In the genomic region with DNA sequence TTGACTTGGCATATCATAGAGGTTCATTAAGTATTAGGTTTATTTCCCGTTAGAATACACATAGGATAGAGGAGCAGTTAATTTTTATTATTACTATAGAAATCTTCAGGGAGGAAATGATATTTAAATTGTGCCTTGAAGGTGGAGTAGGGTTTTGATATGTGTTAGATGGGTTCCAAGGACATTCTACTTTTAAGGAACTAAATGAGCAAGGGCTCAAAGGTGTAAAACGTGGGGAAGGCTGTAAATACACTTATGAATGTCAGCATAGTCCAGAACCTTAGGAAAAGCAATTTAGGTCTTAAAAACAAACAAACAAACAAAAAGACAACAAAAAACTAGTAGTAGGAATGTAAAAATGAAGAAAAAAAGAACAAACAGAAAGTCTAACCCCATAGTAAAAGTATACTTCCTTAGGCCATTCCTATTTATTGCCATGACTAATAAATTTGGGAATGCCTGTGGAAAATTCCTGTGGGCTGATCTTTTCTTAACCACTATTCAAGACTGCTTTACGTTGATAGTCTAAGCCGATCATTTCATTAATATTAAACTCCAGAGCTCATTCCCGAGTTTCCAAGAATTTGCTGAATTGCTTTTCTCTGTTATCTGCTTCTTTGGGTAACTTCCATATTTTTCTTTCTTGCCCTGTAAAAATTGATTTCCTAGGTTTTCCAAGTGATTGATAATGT, we compare ENCODE assay signal across 13 cellular contexts.
A peak's percentile ranks its signal among the peaks of the same experiment; 100 is the strongest.
DNase-seq lines count a peak whose midpoint lies in the region; ATAC-seq and TF ChIP-seq lines count a peak whose summit lies in the region.
"Had no signal": no experiment of that assay in that cellular context is flagged by ENCODE, and none has a peak within 500 bp of the region (broad histone marks: within the 10 kb centered on the region; RNA-seq: fewer than 3 reads in every experiment).

No MANE protein-coding gene starts in this region.

- intact Hi-C loops in Panc1 (cut with micrococcal nuclease; ENCODE audit: unreplicated experiment): no loop called here
- intact Hi-C loops in CD4-positive, alpha-beta T cell (cut with DNase I, micrococcal nuclease): no loop called here

- H3K4me1 Mint-ChIP-seq in nephron progenitor cell: peaks cover 22% of the 10 kb centered on the region
- H3K4me1 Mint-ChIP-seq in CD4-positive, alpha-beta T cell (ENCODE audit: low read depth): no peaks in the 10 kb centered on the region
- H3K4me1 Mint-ChIP-seq: central memory CD8-positive, alpha-beta T cell had no signal

- H3K36me3 ChIP-seq in Panc1 (ENCODE audit: control insufficient read depth, insufficient read depth, low read length): no peaks in the 10 kb centered on the region
- H3K36me3 ChIP-seq: upper lobe of right lung had no signal

- POLR2A ChIA-PET in Panc1 (lab: Charles Lee): no interaction called here
- POLR2A ChIA-PET in CD4-positive, alpha-beta T cell (lab: Charles Lee): no interaction called here

- H3K27ac ChIP-seq in Panc1 (ENCODE audit: low read length): peak overlapping the region; percentile 51; the same call in 1 of the 2 replicates
- no peak overlapping the region for H3K27ac ChIP-seq in CD4-positive, alpha-beta T cell (ENCODE audit: low read depth, low read length)
- H3K27ac ChIP-seq: upper lobe of right lung had no signal

- DNase-seq in AG20443 (ENCODE audit: low spot score) (peak; percentile 60), Panc1 (ENCODE audit: low read depth, low spot score) (peak; percentile 7), epidermal melanocyte (ENCODE audit: insufficient read length, low spot score) (peak; percentile 74), nephron progenitor cell (no peak), NCI-H1105 treated with DMSO at 0.1 percent for 48 hours (lab: John Stamatoyannopoulos, UW) (no peak), NCI-H2107 treated with DMSO at 0.1 percent for 48 hours (lab: John Stamatoyannopoulos, UW; ENCODE audit: unreplicated experiment) (no peak)
- DNase-seq in CD4-positive, alpha-beta T cell: no peak
- DNase-seq: activated T-cell treated with anti-CD3 and anti-CD28 coated beads for 4 hours; CD4-positive, CD25-positive, alpha-beta regulatory T cell; NCI-H1048; upper lobe of right lung had no signal

- peak; percentile 81 for ATAC-seq in Panc1
- no peak for ATAC-seq in HG02852 (IDR thresholded peaks at IDR 0.05; ENCODE audit: unreplicated experiment)
- ATAC-seq in CD4-positive, alpha-beta T cell (ENCODE audit: poor library complexity): no peak
- ATAC-seq: upper lobe of right lung had no signal

- CTCF ChIA-PET in Panc1 (lab: Charles Lee): interaction anchor here (0.6 kb wide), 1 partner anchor 249 kb away, joined by 3 read pairs; no protein-coding TSS in a partner anchor
- CTCF ChIA-PET in CD4-positive, alpha-beta T cell (lab: Charles Lee): interaction anchor here (0.5 kb wide), 1 partner anchor 866 kb away, joined by 4 read pairs; no protein-coding TSS in a partner anchor

- no peak overlapping the region for H3K4me3 Mint-ChIP-seq in nephron progenitor cell
- no peak overlapping the region for H3K4me3 Mint-ChIP-seq in CD4-positive, alpha-beta T cell
- H3K4me3 Mint-ChIP-seq: CD4-positive, CD25-positive, alpha-beta regulatory T cell; central memory CD8-positive, alpha-beta T cell had no signal

- H3K27me3 ChIP-seq in Panc1 (ENCODE audit: control insufficient read depth, insufficient read depth, low read length): no peaks in the 10 kb centered on the region
- H3K27me3 ChIP-seq in CD4-positive, alpha-beta T cell (ENCODE audit: control insufficient read depth, insufficient read depth, low read length): no peaks in the 10 kb centered on the region
- H3K27me3 ChIP-seq: upper lobe of right lung had no signal

- peaks cover 18% of the 10 kb centered on the region for H3K9me3 Mint-ChIP-seq in nephron progenitor cell
- H3K9me3 Mint-ChIP-seq in CD4-positive, alpha-beta T cell: no peaks in the 10 kb centered on the region
- H3K9me3 Mint-ChIP-seq: central memory CD8-positive, alpha-beta T cell had no signal

- TF ChIP-seq CTCF in Panc1 (IDR thresholded peaks at IDR 0.05): no peak
- no peak for TF ChIP-seq CTCF in nephron progenitor cell (IDR thresholded peaks at IDR 0.05)
- TF ChIP-seq CTCF in CD4-positive, alpha-beta T cell (IDR thresholded peaks at IDR 0.05): no peak

- H3K36me3 Mint-ChIP-seq in nephron progenitor cell (ENCODE audit: low read depth): peaks cover 11% of the 10 kb centered on the region
- H3K36me3 Mint-ChIP-seq in CD4-positive, alpha-beta T cell (ENCODE audit: low read depth): no peaks in the 10 kb centered on the region
- H3K36me3 Mint-ChIP-seq: CD4-positive, CD25-positive, alpha-beta regulatory T cell had no signal

- H3K27me3 Mint-ChIP-seq in nephron progenitor cell (ENCODE audit: low read depth, poor library complexity): peaks cover 2% of the 10 kb centered on the region
- H3K27me3 Mint-ChIP-seq in CD4-positive, alpha-beta T cell: no peaks in the 10 kb centered on the region
- H3K27me3 Mint-ChIP-seq: CD4-positive, CD25-positive, alpha-beta regulatory T cell; central memory CD8-positive, alpha-beta T cell had no signal

- H3K9me3 ChIP-seq in Panc1 (ENCODE audit: control insufficient read depth, insufficient read depth, low read depth, low read length): no peaks in the 10 kb centered on the region
- no peaks in the 10 kb centered on the region for H3K9me3 ChIP-seq in CD4-positive, alpha-beta T cell (ENCODE audit: control insufficient read depth, low read length)

- in situ Hi-C loops in Panc1 (cut with HindIII; ENCODE audit: low pct_unique_long_range_greater_than_20kb, low sequenced_read_pairs): no loop called here

- H3K4me3 ChIP-seq in Panc1 (ENCODE audit: low read depth in 2 of 2, low read length in 2 of 2): no peak overlapping the region
- H3K4me3 ChIP-seq: upper lobe of right lung had no signal

- BruUV-seq in Panc1 (replicated peaks; lab: Mats Ljungman, UMichigan): no TSS peak

- peak overlapping the region; percentile 38 for H3K27ac Mint-ChIP-seq in nephron progenitor cell
- no peak overlapping the region for H3K27ac Mint-ChIP-seq in CD4-positive, alpha-beta T cell
- H3K27ac Mint-ChIP-seq: CD4-positive, CD25-positive, alpha-beta regulatory T cell had no signal

- H3K4me1 ChIP-seq in Panc1 (ENCODE audit: control insufficient read depth, insufficient read depth, low read length): peaks cover 18% of the 10 kb centered on the region; the same call in 1 of the 2 replicates

Comparison
In these comparisons a context has a peak if more than half of its experiments do, and no peak if none do; other contexts are left out.
1. DNase-seq: peak in AG20443 (single experiment), Panc1 (single experiment) and epidermal melanocyte (single experiment); none in nephron progenitor cell (single experiment), NCI-H1105 treated with DMSO at 0.1 percent for 48 hours (single experiment), NCI-H2107 treated with DMSO at 0.1 percent for 48 hours (single experiment) and CD4-positive, alpha-beta T cell (0 of 10).